ENCODE assay signal across 1 cellular context in genomic region chr16:67943256-67943618, GRCh38.
TF ChIP-seq lines count a peak whose summit lies in the region.

No MANE protein-coding gene starts in this region.

TF ChIP-seq in IMR-90, 13 proteins besides CTCF, POLR2A, EP300 and RAD21:
- TF ChIP-seq USF2 (IDR thresholded peaks at IDR 0.05; ENCODE audit: low read depth, low read length): no peak
- no peak for TF ChIP-seq MAFK (IDR thresholded peaks at IDR 0.05; ENCODE audit: low read depth, low read length)
- no peak for TF ChIP-seq FOS (IDR thresholded peaks at IDR 0.05; ENCODE audit: low read depth, low read length)
- TF ChIP-seq BHLHE40 (IDR thresholded peaks at IDR 0.05; ENCODE audit: low read depth, low read length): no peak
- TF ChIP-seq ELK1 (IDR thresholded peaks at IDR 0.05; ENCODE audit: borderline replicate concordance, low read depth, low read length): no peak
- no peak for TF ChIP-seq CHD1 (IDR thresholded peaks at IDR 0.05; ENCODE audit: low read depth, low read length)
- TF ChIP-seq MAZ (IDR thresholded peaks at IDR 0.05; ENCODE audit: borderline replicate concordance, low read depth, low read length): no peak
- TF ChIP-seq NFE2L2 (IDR thresholded peaks at IDR 0.05; ENCODE audit: low read depth, low read length): no peak
- TF ChIP-seq RCOR1 (IDR thresholded peaks at IDR 0.05; ENCODE audit: insufficient replicate concordance, low read length): no peak
- no peak for TF ChIP-seq RFX5 (IDR thresholded peaks at IDR 0.05; ENCODE audit: low read depth, low read length)
- TF ChIP-seq SMC3 (IDR thresholded peaks at IDR 0.05; ENCODE audit: low read depth, low read length): no peak
- TF ChIP-seq CEBPB (IDR thresholded peaks at IDR 0.05; ENCODE audit: low read depth, low read length): no peak
- no peak for TF ChIP-seq MXI1 (IDR thresholded peaks at IDR 0.05; ENCODE audit: borderline replicate concordance, low read depth, low read length)
